Comparison of ENCODE assay signal across 11 cellular contexts in the genomic region with DNA sequence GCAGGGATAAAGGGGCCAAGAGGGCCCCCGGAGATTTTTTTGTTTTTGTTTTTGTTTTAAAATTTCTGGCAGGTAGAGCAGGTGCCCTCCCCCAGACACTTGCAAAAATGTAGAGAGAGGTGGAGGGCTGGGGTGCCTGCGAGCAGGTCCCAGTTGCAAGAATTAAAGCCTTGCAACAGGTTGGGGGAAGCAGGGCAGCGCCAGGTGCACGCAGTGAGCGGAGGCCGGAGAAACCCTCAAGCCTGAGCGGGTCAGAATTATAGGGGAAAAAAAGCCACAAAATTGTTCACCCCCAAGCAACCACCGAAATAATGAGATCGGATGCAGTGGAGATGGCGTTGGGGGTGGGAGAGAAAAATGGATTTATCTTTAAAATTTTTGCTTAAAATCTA. TPM values are rescaled to one million over a fixed set of nuclear protein-coding genes. Genes with fewer than 3 reads are reported as not detected.
A peak's percentile ranks its signal among the peaks of the same experiment; 100 is the strongest.
DNase-seq lines count a peak whose midpoint lies in the region; ATAC-seq and TF ChIP-seq lines count a peak whose summit lies in the region.
"Had no signal": no experiment of that assay in that cellular context is flagged by ENCODE, and none has a peak within 500 bp of the region (broad histone marks: within the 10 kb centered on the region; RNA-seq: fewer than 3 reads in every experiment).

No MANE protein-coding gene starts in this region.

- H3K27me3 ChIP-seq in dorsolateral prefrontal cortex (peaks cover 0 to 14% (median 0%) of the 10 kb centered on the region in 45 donors), mucosa of rectum (ENCODE audit: control insufficient read depth in 2 of 2, insufficient read depth in 2 of 2, low read length in 2 of 2) (peaks cover 36 to 60% of the 10 kb centered on the region in 2 donors), upper lobe of left lung (peaks cover 0 to 18% (median 6%) of the 10 kb centered on the region in 4 donors)

- H3K9me3 Mint-ChIP-seq in activated CD4-positive, alpha-beta T cell treated with anti-CD3 and anti-CD28 coated beads, Interleukin-2, amount 10 ng/mL, durations not matched to agents 7 days and 5 days: no peaks in the 10 kb centered on the region
- H3K9me3 Mint-ChIP-seq: IgD-negative memory B cell had no signal

- CTCF ChIA-PET in activated CD4-positive, alpha-beta T cell treated with anti-CD3 and anti-CD28 coated beads, Interleukin-2, amount 10 ng/mL, durations not matched to agents 7 days and 5 days (lab: Charles Lee): interaction anchor here (0.7 to 1.8 kb wide), 5 partner anchors 11 to 1061 kb away, joined by 3 to 5 read pairs (median 3); no protein-coding TSS in a partner anchor

- TF ChIP-seq CTCF in dorsolateral prefrontal cortex (IDR thresholded peaks at IDR 0.05 in 54 of 56, conservative IDR thresholded peaks at IDR 0.05 in 2 of 56; ENCODE audit: low read depth in 1 of 56, partially characterized antibody in 56 of 56) (no peak), upper lobe of left lung (IDR thresholded peaks at IDR 0.05) (no peak)

- POLR2A ChIA-PET in activated CD4-positive, alpha-beta T cell treated with anti-CD3 and anti-CD28 coated beads, Interleukin-2, amount 10 ng/mL, durations not matched to agents 7 days and 5 days (lab: Charles Lee): no interaction called here

- peaks cover 29% of the 10 kb centered on the region for H3K4me1 Mint-ChIP-seq in activated CD4-positive, alpha-beta T cell treated with anti-CD3 and anti-CD28 coated beads, Interleukin-2, amount 10 ng/mL, durations not matched to agents 7 days and 5 days

- H3K27me3 Mint-ChIP-seq in activated CD4-positive, alpha-beta T cell treated with anti-CD3 and anti-CD28 coated beads, Interleukin-2, amount 10 ng/mL, durations not matched to agents 7 days and 5 days: peaks cover 72% of the 10 kb centered on the region

- ATAC-seq in upper lobe of left lung (ENCODE audit: low FRiP score in 2 of 2): no peak
- no peak for ATAC-seq in HG03520 (IDR thresholded peaks at IDR 0.05; ENCODE audit: unreplicated experiment)

- no peak overlapping the region for H3K27ac Mint-ChIP-seq in activated CD4-positive, alpha-beta T cell treated with anti-CD3 and anti-CD28 coated beads, Interleukin-2, amount 10 ng/mL, durations not matched to agents 7 days and 5 days

- no peak for TF ChIP-seq POLR2A in upper lobe of left lung (IDR thresholded peaks at IDR 0.05)

- H3K9me3 ChIP-seq in mucosa of rectum (ENCODE audit: control insufficient read depth in 2 of 2, low read length in 2 of 2) (no peaks in the 10 kb centered on the region), upper lobe of left lung (no peaks in the 10 kb centered on the region)
- H3K9me3 ChIP-seq: Caco-2, neutrophil had no signal

- H3K4me3 ChIP-seq in dorsolateral prefrontal cortex (peak overlapping the region; percentile 39 to 77 (median 65)), mucosa of rectum (ENCODE audit: low read length in 2 of 2) (peak overlapping the region; percentile 54 to 68), upper lobe of left lung (peak overlapping the region; percentile 24 to 46 (median 44))

- peak overlapping the region in 1 of 2 donors; percentile 40 for H3K9ac ChIP-seq in mucosa of rectum (ENCODE audit: low read depth in 1 of 2, low read length in 2 of 2)

- TF ChIP-seq EP300 in upper lobe of left lung (IDR thresholded peaks at IDR 0.05): no peak

- intact Hi-C loops in dorsolateral prefrontal cortex (cut with DNase I): loop anchor here (5.0 to 10.0 kb wide), 6 partner anchors 100 to 1062 kb away; no protein-coding TSS in a partner anchor

- peak overlapping the region in 55 of 59 donors; percentile 5 to 92 (median 78) for H3K27ac ChIP-seq in dorsolateral prefrontal cortex
- H3K27ac ChIP-seq in mucosa of rectum (ENCODE audit: low read depth in 2 of 2, low read length in 2 of 2): peak overlapping the region; percentile 63 to 67
- H3K27ac ChIP-seq in upper lobe of left lung: peak overlapping the region; percentile 27 to 58 (median 40)
- H3K27ac ChIP-seq: neutrophil had no signal

- WGBS in upper lobe of left lung, 2 donors: 8 to 9% methylated on average over 10 of the region's 10 CpGs

- peak overlapping the region; percentile 28 for H3K4me3 Mint-ChIP-seq in activated CD4-positive, alpha-beta T cell treated with anti-CD3 and anti-CD28 coated beads, Interleukin-2, amount 10 ng/mL, durations not matched to agents 7 days and 5 days

- H3K36me3 Mint-ChIP-seq in activated CD4-positive, alpha-beta T cell treated with anti-CD3 and anti-CD28 coated beads, Interleukin-2, amount 10 ng/mL, durations not matched to agents 7 days and 5 days (ENCODE audit: low read depth): no peaks in the 10 kb centered on the region
- H3K36me3 Mint-ChIP-seq: IgD-negative memory B cell had no signal

- H3K36me3 ChIP-seq in mucosa of rectum (ENCODE audit: control insufficient read depth in 2 of 2, insufficient read depth in 2 of 2, low read length in 2 of 2) (no peaks in the 10 kb centered on the region), upper lobe of left lung (no peaks in the 10 kb centered on the region)
- H3K36me3 ChIP-seq: neutrophil had no signal

- H3K4me1 ChIP-seq in mucosa of rectum (ENCODE audit: control insufficient read depth in 2 of 2, insufficient read depth in 2 of 2, low read length in 2 of 2) (peaks cover 5 to 9% of the 10 kb centered on the region in 2 donors), upper lobe of left lung (peaks cover 41 to 52% (median 46%) of the 10 kb centered on the region in 4 donors)

- DNase-seq in activated CD4-positive, alpha-beta T cell treated with anti-CD3 and anti-CD28 coated beads, Interleukin-2, amount 10 ng/mL, durations not matched to agents 7 days and 5 days: no peak
- no peak for DNase-seq in activated CD4-positive, alpha-beta T cell treated with anti-CD3 and anti-CD28 coated beads, Interleukin-2, amount 50 U/mL, for 1 hour
- DNase-seq in dorsolateral prefrontal cortex (peak in 1 of 10 donors; percentile 23), upper lobe of left lung (no peak), UCSD-AML1 (lab: John Stamatoyannopoulos, UW; ENCODE audit: unreplicated experiment) (no peak)
- no peak for DNase-seq in stimulated activated CD4-positive, alpha-beta T cell treated with anti-CD3 and anti-CD28 coated beads, Interleukin-2, amount 100 ng/mL, for 24 hours

RNA-seq across cellular contexts. Expression of a gene that starts 0.5 kb away (rescaled TPM):
- not detected for total RNA-seq in activated CD4-positive, alpha-beta T cell treated with anti-CD3 and anti-CD28 coated beads, Interleukin-2, amount 10 ng/mL, durations not matched to agents 7 days and 5 days
- total RNA-seq in dorsolateral prefrontal cortex: 100 to 1,000 TPM in 4 of 120 experiments, 10 to 100 TPM in 116; 21.9 to 125 (median 57.7) TPM
- total RNA-seq in upper lobe of left lung: 100 to 1,000 TPM in 3 of 6 donors, 10 to 100 TPM in 3; 41.9 to 304 (median 95.5) TPM

Comparison
In these comparisons a context has a peak if more than half of its experiments do, and no peak if none do; other contexts are left out.
1. RNA of a gene that starts 0.5 kb away (total RNA-seq): 41.9 to 304 TPM in upper lobe of left lung and 21.9 to 125 TPM in dorsolateral prefrontal cortex; not detected in activated CD4-positive, alpha-beta T cell treated with anti-CD3 and anti-CD28 coated beads, Interleukin-2, amount 10 ng/mL, durations not matched to agents 7 days and 5 days; every median in the first group is over 10 times any median in the second.
2. Peak in every context shown above with its lines, with median percentiles within 50 percentile points of each other: H3K27ac ChIP-seq and H3K4me3 ChIP-seq.